In the genomic region with DNA sequence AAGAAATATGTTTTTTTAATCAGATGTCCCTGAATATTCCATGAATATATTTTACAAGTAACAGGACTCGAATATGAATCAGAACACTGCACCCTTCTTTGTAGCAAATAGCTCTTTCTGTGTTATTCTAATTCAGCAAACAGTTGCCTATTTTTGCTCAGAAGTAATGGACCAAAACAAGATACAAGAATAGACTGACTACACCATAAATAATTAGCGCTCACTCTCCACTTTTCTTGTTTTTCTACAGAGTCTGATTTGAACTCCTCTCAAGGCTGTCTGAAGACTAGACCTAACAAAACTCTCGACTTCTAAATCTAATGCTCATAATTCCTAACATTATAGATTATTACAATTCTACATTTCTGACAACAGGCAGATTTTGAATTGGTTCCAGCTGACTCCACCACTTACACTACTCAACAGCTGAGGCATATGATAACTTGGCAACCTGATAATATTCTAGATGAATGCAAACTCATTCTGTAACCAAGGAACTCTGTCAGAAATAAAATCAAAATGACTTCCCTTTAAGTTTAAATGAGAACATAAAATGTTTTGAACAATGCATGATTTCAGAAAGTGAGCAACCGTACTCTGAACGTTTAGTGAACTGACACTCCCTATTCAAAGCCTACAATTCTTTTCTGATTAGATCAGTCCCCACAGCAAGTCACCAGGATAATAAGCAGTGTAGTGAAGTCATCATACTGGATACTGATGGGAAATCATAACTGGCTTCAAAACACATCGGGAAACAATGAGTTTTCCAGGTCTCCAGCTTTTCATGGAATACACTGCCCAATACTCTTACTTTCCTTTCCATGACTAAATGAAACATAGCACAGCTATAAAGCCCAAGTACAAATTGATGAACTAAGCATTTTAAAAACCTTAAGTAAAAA, we compare ENCODE assay signal across 8 cellular contexts.
DNase-seq lines count a peak whose midpoint lies in the region; ATAC-seq, FAIRE-seq and TF ChIP-seq lines count a peak whose summit lies in the region.

No MANE protein-coding gene starts in this region.

- CTCF ChIA-PET in activated naive CD4-positive, alpha-beta T cell treated with anti-CD3 and anti-CD28 coated beads, Interleukin-2, amount 10 ng/mL, durations not matched to agents 7 days and 5 days (lab: Charles Lee), result interaction anchor here (1.2 to 1.6 kb wide), 2 partner anchors 10 to 30 kb away, joined by 3 to 8 read pairs; no protein-coding TSS in a partner anchor
- CTCF ChIA-PET in CD4-positive, alpha-beta T cell (lab: Charles Lee), result interaction anchor here (0.8 kb wide), 1 partner anchor 62 kb away, joined by 4 read pairs; no protein-coding TSS in a partner anchor

- intact Hi-C loops in CD4-positive, alpha-beta T cell (cut with DNase I, micrococcal nuclease), result no loop called here

- peak; percentile 99 for FAIRE-seq in H54 (lab: Jason Lieb, UNC)

- no peaks in the 10 kb centered on the region for H3K9me3 Mint-ChIP-seq in activated naive CD4-positive, alpha-beta T cell treated with anti-CD3 and anti-CD28 coated beads, Interleukin-2, amount 10 ng/mL, durations not matched to agents 7 days and 5 days
- H3K9me3 Mint-ChIP-seq in CD4-positive, alpha-beta T cell, result no peaks in the 10 kb centered on the region

- no peak for TF ChIP-seq CTCF in Peyer's patch (IDR thresholded peaks at IDR 0.05)
- TF ChIP-seq CTCF in CD4-positive, alpha-beta T cell (IDR thresholded peaks at IDR 0.05), result no peak

- no peak overlapping the region for H3K27ac Mint-ChIP-seq in activated naive CD4-positive, alpha-beta T cell treated with anti-CD3 and anti-CD28 coated beads, Interleukin-2, amount 10 ng/mL, durations not matched to agents 7 days and 5 days
- H3K27ac Mint-ChIP-seq in CD4-positive, alpha-beta T cell, result no peak overlapping the region

- in situ Hi-C loops in SK-MEL-5 (cut with HindIII; ENCODE audit: low pct_unique_long_range_greater_than_20kb, low sequenced_read_pairs), result no loop called here

- peak overlapping the region; percentile 5 to 23 for H3K4me3 ChIP-seq in stomach smooth muscle (ENCODE audit: low read length in 2 of 2)
- no peak overlapping the region for H3K4me3 ChIP-seq in Peyer's patch
- no peak overlapping the region for H3K4me3 ChIP-seq in H7 (ENCODE audit: insufficient read depth, low read depth, low read length)

- no peaks in the 10 kb centered on the region for H3K36me3 Mint-ChIP-seq in activated naive CD4-positive, alpha-beta T cell treated with anti-CD3 and anti-CD28 coated beads, Interleukin-2, amount 10 ng/mL, durations not matched to agents 7 days and 5 days
- no peaks in the 10 kb centered on the region for H3K36me3 Mint-ChIP-seq in CD4-positive, alpha-beta T cell (ENCODE audit: low read depth)

- peaks cover 48% of the 10 kb centered on the region for H3K27me3 Mint-ChIP-seq in activated naive CD4-positive, alpha-beta T cell treated with anti-CD3 and anti-CD28 coated beads, Interleukin-2, amount 10 ng/mL, durations not matched to agents 7 days and 5 days
- H3K27me3 Mint-ChIP-seq in CD4-positive, alpha-beta T cell, result peaks cover 67% of the 10 kb centered on the region

- H3K9ac ChIP-seq in stomach smooth muscle (ENCODE audit: low read length in 2 of 2), result peak overlapping the region in 1 of 2 donors; percentile 96

- DNase-seq in H54 (ENCODE audit: insufficient read length, low spot score) (no peak), SK-MEL-5 (ENCODE audit: low read depth, low spot score) (peak; percentile 61), globus pallidus (ENCODE audit: low spot score) (peak; percentile 75), Peyer's patch (no peak), H7 (no peak)
- no peak for DNase-seq in activated naive CD4-positive, alpha-beta T cell treated with anti-CD3 and anti-CD28 coated beads, Interleukin-2, amount 10 ng/mL, durations not matched to agents 7 days and 5 days
- no peak for DNase-seq in CD4-positive, alpha-beta T cell

- H3K27me3 ChIP-seq in stomach smooth muscle (ENCODE audit: control insufficient read depth in 1 of 2, insufficient read depth in 2 of 2, low read length in 2 of 2), result no peaks in the 10 kb centered on the region
- H3K27me3 ChIP-seq in Peyer's patch, result no peaks in the 10 kb centered on the region
- no peaks in the 10 kb centered on the region for H3K27me3 ChIP-seq in H7 (ENCODE audit: control insufficient read depth, insufficient read depth, low read length)
- peaks cover 44% of the 10 kb centered on the region for H3K27me3 ChIP-seq in CD4-positive, alpha-beta T cell (ENCODE audit: control insufficient read depth, insufficient read depth, low read length)

- H3K27ac ChIP-seq in stomach smooth muscle (ENCODE audit: low read length) (no peak overlapping the region), Peyer's patch (peak overlapping the region in 1 of 4 donors; percentile 36)
- no peak overlapping the region for H3K27ac ChIP-seq in CD4-positive, alpha-beta T cell (ENCODE audit: low read depth, low read length)

- no peak for ATAC-seq in CD4-positive, alpha-beta T cell (ENCODE audit: poor library complexity)

- H3K36me3 ChIP-seq in stomach smooth muscle (ENCODE audit: control insufficient read depth in 2 of 2, insufficient read depth in 2 of 2, low read length in 2 of 2), result no peaks in the 10 kb centered on the region
- no peaks in the 10 kb centered on the region for H3K36me3 ChIP-seq in Peyer's patch
- no peaks in the 10 kb centered on the region for H3K36me3 ChIP-seq in H7 (replicated peaks; ENCODE audit: control insufficient read depth, insufficient read depth, low read length)

- POLR2A ChIA-PET in CD4-positive, alpha-beta T cell (lab: Charles Lee), result no interaction called here

- H3K4me1 Mint-ChIP-seq in activated naive CD4-positive, alpha-beta T cell treated with anti-CD3 and anti-CD28 coated beads, Interleukin-2, amount 10 ng/mL, durations not matched to agents 7 days and 5 days, result peaks cover 10% of the 10 kb centered on the region
- H3K4me1 Mint-ChIP-seq in CD4-positive, alpha-beta T cell (ENCODE audit: low read depth), result peaks cover 8% of the 10 kb centered on the region

- H3K4me3 Mint-ChIP-seq in activated naive CD4-positive, alpha-beta T cell treated with anti-CD3 and anti-CD28 coated beads, Interleukin-2, amount 10 ng/mL, durations not matched to agents 7 days and 5 days, result no peak overlapping the region
- no peak overlapping the region for H3K4me3 Mint-ChIP-seq in CD4-positive, alpha-beta T cell

- H3K4me1 ChIP-seq in stomach smooth muscle (ENCODE audit: control insufficient read depth, insufficient read depth, low read length), result no peaks in the 10 kb centered on the region
- H3K4me1 ChIP-seq in Peyer's patch, result peaks cover 0 to 12% (median 2%) of the 10 kb centered on the region in 4 donors

- H3K9me3 ChIP-seq in stomach smooth muscle (ENCODE audit: control insufficient read depth in 2 of 2, low read length in 2 of 2), result no peaks in the 10 kb centered on the region
- H3K9me3 ChIP-seq in Peyer's patch, result no peaks in the 10 kb centered on the region
- no peaks in the 10 kb centered on the region for H3K9me3 ChIP-seq in CD4-positive, alpha-beta T cell (ENCODE audit: control insufficient read depth, low read length)

- TF ChIP-seq POLR2A in H54 (IDR thresholded peaks at IDR 0.05; ENCODE audit: low read depth, low read length) (no peak), Peyer's patch (IDR thresholded peaks at IDR 0.05) (no peak)

Comparison
In these comparisons a context has a peak if more than half of its experiments do, and no peak if none do; other contexts are left out.
1. DNase-seq: peak in SK-MEL-5 (single experiment) and globus pallidus (single experiment); none in H54 (single experiment), Peyer's patch (0 of 3), activated naive CD4-positive, alpha-beta T cell treated with anti-CD3 and anti-CD28 coated beads, Interleukin-2, amount 10 ng/mL, durations not matched to agents 7 days and 5 days (single experiment), H7 (single experiment) and CD4-positive, alpha-beta T cell (0 of 10).
2. H3K4me3 ChIP-seq: peak in stomach smooth muscle (2 of 2); none in Peyer's patch (0 of 4) and H7 (single experiment).